Comparison of ENCODE assay signal across 8 cellular contexts in the genomic region with DNA sequence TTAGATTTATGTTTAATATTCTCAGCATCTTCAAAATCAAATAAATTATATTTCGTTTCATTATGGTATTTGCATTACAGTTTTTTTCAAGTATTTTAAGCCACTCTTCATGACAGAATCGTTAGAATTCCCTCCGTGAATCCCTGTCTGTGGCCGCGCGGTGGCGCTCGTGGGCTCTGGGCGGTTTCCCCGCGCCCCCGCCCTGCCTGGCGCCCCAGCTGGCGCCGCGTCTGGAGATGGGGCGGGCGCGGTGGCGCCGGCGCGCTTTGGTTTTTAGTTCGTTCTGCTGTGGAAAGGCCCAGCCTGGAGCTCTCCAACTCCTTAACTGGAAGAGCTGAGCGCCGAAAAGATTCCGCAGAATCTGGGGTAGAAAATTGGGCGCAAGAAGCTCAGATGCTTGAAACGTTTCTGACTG. TPM values are rescaled to one million over a fixed set of nuclear protein-coding genes. Genes with fewer than 3 reads are reported as not detected.
DNase-seq lines count a peak whose midpoint lies in the region; ATAC-seq, FAIRE-seq and TF ChIP-seq lines count a peak whose summit lies in the region.

No MANE protein-coding gene starts in this region.

- no peak for TF ChIP-seq EP300 in upper lobe of left lung (IDR thresholded peaks at IDR 0.05)

- no peak overlapping the region for H2AFZ ChIP-seq in endothelial cell of umbilical vein (ENCODE audit: low read depth, low read length)

- H3K27me3 ChIP-seq in endothelial cell of umbilical vein (ENCODE audit: control insufficient read depth in 2 of 2, insufficient read depth in 2 of 2, low read length in 2 of 2) (no peaks in the 10 kb centered on the region), upper lobe of left lung (no peaks in the 10 kb centered on the region)

- H3K79me2 ChIP-seq in endothelial cell of umbilical vein (ENCODE audit: control insufficient read depth, insufficient read depth, low read length) = no peaks in the 10 kb centered on the region

- no peaks in the 10 kb centered on the region for H3K9me1 ChIP-seq in endothelial cell of umbilical vein (replicated peaks; ENCODE audit: control insufficient read depth, extremely low read depth, insufficient read depth, low read length)

- H3K4me1 ChIP-seq in endothelial cell of umbilical vein (ENCODE audit: control insufficient read depth, extremely low read depth, insufficient read depth, low read length) (no peaks in the 10 kb centered on the region), upper lobe of left lung (peaks cover 0 to 9% (median 2%) of the 10 kb centered on the region in 4 donors)

- peak; percentile 64 to 88 for TF ChIP-seq CTCF in endothelial cell of umbilical vein (IDR thresholded peaks at IDR 0.05; ENCODE audit: extremely low read depth in 1 of 2, insufficient read depth in 1 of 2, low read depth in 1 of 2, low read length in 2 of 2)
- TF ChIP-seq CTCF in upper lobe of left lung (IDR thresholded peaks at IDR 0.05) = peak; percentile 51 to 76 (median 56)

- CTCF ChIA-PET in endothelial cell of umbilical vein (lab: Charles Lee) = interaction anchor here (0.9 to 1.5 kb wide), 6 partner anchors 8 to 154 kb away, joined by 3 to 6 read pairs (median 4); no protein-coding TSS in a partner anchor

- dilution Hi-C loops in endothelial cell of umbilical vein (cut with MboI; ENCODE audit: extremely low pct_ligation_motif_present, low sequenced_read_pairs) = no loop called here

- peak overlapping the region; percentile 55 for H3K4me2 ChIP-seq in endothelial cell of umbilical vein (ENCODE audit: insufficient read depth, low read length)

- no TSS peak for BruUV-seq in endothelial cell of umbilical vein (replicated peaks; lab: Mats Ljungman, UMichigan)

- 43 to 45% methylated on average over 17 to 29 of the region's 29 CpGs for WGBS in upper lobe of left lung, 2 donors

- H3K36me3 ChIP-seq in endothelial cell of umbilical vein (ENCODE audit: control insufficient read depth in 2 of 2, extremely low read depth in 1 of 2, insufficient read depth in 2 of 2, low read length in 2 of 2) (peaks cover 7 to 13% of the 10 kb centered on the region in 2 experiments), upper lobe of left lung (peaks cover 0 to 46% (median 33%) of the 10 kb centered on the region in 4 donors)

- no peaks in the 10 kb centered on the region for H3K9me3 ChIP-seq in endothelial cell of umbilical vein (replicated peaks; ENCODE audit: control insufficient read depth, insufficient read depth, low read length)
- no peaks in the 10 kb centered on the region for H3K9me3 ChIP-seq in upper lobe of left lung

- FAIRE-seq in endothelial cell of umbilical vein (lab: Jason Lieb, UNC) = peak; percentile 52

- no peak for TF ChIP-seq POLR2A in endothelial cell of umbilical vein (IDR thresholded peaks at IDR 0.05; ENCODE audit: low read depth, low read length)
- no peak for TF ChIP-seq POLR2A in upper lobe of left lung (IDR thresholded peaks at IDR 0.05)

- no peak overlapping the region for H3K4me3 ChIP-seq in endothelial cell of umbilical vein (replicated peaks in 1 of 3; ENCODE audit: insufficient read depth in 1 of 3, low read depth in 1 of 3, low read length in 3 of 3)
- peak overlapping the region in 3 of 4 donors; percentile 0 to 34 (median 22) for H3K4me3 ChIP-seq in upper lobe of left lung

- H3K27ac ChIP-seq in endothelial cell of umbilical vein (ENCODE audit: insufficient read depth, low read depth, low read length) = no peak overlapping the region
- peak overlapping the region in 1 of 4 donors; percentile 21 for H3K27ac ChIP-seq in upper lobe of left lung

- no peak overlapping the region for H3K9ac ChIP-seq in endothelial cell of umbilical vein (replicated peaks; ENCODE audit: extremely low read depth, insufficient read depth, low read length)

- intact Hi-C loops in Right ventricle myocardium inferior (cut with DNase I) = no loop called here
- intact Hi-C loops in cardiac septum (cut with DNase I) = no loop called here
- intact Hi-C loops in endothelial cell of umbilical vein (cut with micrococcal nuclease) = no loop called here

- POLR2A ChIA-PET in endothelial cell of umbilical vein (lab: Charles Lee) = interaction anchor here (0.6 kb wide), 1 partner anchor 26 kb away, joined by 4 read pairs; the partner anchor contains the start of gene PRMT2

- peak; percentile 85 for DNase-seq in Right ventricle myocardium inferior (ENCODE audit: missing footprints)
- DNase-seq in cardiac septum (ENCODE audit: low spot score) = no peak
- peak; percentile 53 for DNase-seq in activated CD4-positive, alpha-beta T cell treated with anti-CD3 and anti-CD28 coated beads, Interleukin-2, amount 50 U/mL, for 1 hour
- peak; percentile 32 for DNase-seq in endothelial cell of umbilical vein (ENCODE audit: low read depth, low spot score)
- DNase-seq in midbrain (lab: John Stamatoyannopoulos, UW) = peak; percentile 77
- DNase-seq in upper lobe of left lung = peak; percentile 55 to 95
- no peak for DNase-seq in NCI-H524 (lab: John Stamatoyannopoulos, UW)

- peak; percentile 82 for ATAC-seq in Right ventricle myocardium inferior
- peak; percentile 75 to 88 for ATAC-seq in upper lobe of left lung (ENCODE audit: low FRiP score in 2 of 2)
- no peak for ATAC-seq in HG02885 (IDR thresholded peaks at IDR 0.05; ENCODE audit: poor library complexity, unreplicated experiment)

- H4K20me1 ChIP-seq in endothelial cell of umbilical vein (replicated peaks; ENCODE audit: control insufficient read depth, extremely low read depth, insufficient read depth, low read length) = no peaks in the 10 kb centered on the region

TF ChIP-seq in endothelial cell of umbilical vein, 7 proteins besides CTCF, POLR2A, EP300 and RAD21:
- TF ChIP-seq FOS (IDR thresholded peaks at IDR 0.05; ENCODE audit: borderline replicate concordance, insufficient read depth, low read length) (no peak), POLR2AphosphoS5 (IDR thresholded peaks at IDR 0.05; ENCODE audit: insufficient read depth, low read depth, low read length) (no peak), GATA2 (IDR thresholded peaks at IDR 0.05; ENCODE audit: insufficient read depth, insufficient read length, low read depth, low read length) (no peak), MYC (IDR thresholded peaks at IDR 0.05; ENCODE audit: low read depth, low read length) (no peak), MAX (IDR thresholded peaks at IDR 0.05; ENCODE audit: insufficient read depth, insufficient read length) (no peak), EZH2 (IDR thresholded peaks at IDR 0.05; ENCODE audit: borderline replicate concordance, low read depth, low read length, severe bottlenecking) (no peak), JUN (IDR thresholded peaks at IDR 0.05; ENCODE audit: borderline replicate concordance, insufficient read depth, insufficient read length, low read depth) (no peak)

RNA-seq across cellular contexts. Expression of gene PRMT2, which starts 25.7 kb away (rescaled TPM):
- 57.8 TPM for total RNA-seq in Right ventricle myocardium inferior
- 76.5 TPM for total RNA-seq in cardiac septum
- total RNA-seq in endothelial cell of umbilical vein = 107 and 125 TPM in 2 replicates
- 177 and 193 TPM in 2 replicates for polyA plus RNA-seq in endothelial cell of umbilical vein
- polyA plus RNA-seq in endothelial cell of umbilical vein (2011; cell fraction: cytosol; rRNA removed) = 208 and 210 TPM in 2 replicates
- 230 and 239 TPM in 2 replicates for polyA plus RNA-seq in endothelial cell of umbilical vein (2011; cell fraction: nucleus; rRNA removed)
- polyA plus RNA-seq in endothelial cell of umbilical vein (2012) = 124 and 135 TPM in 2 replicates
- 156 and 171 TPM in 2 replicates for polyA minus RNA-seq in endothelial cell of umbilical vein
- 19.5 TPM for polyA minus RNA-seq in endothelial cell of umbilical vein (2011; cell fraction: cytosol; rRNA and poly(A)+ RNA removed)
- polyA minus RNA-seq in endothelial cell of umbilical vein (2011; cell fraction: nucleus; rRNA and poly(A)+ RNA removed) = 65.3 and 77.5 TPM in 2 replicates
- 100 to 1,000 TPM in 5 of 6 donors, 10 to 100 TPM in 1; 91.6 to 152 (median 115) TPM for total RNA-seq in upper lobe of left lung

RNA-seq across cellular contexts. Expression of gene S100B, which starts 56.3 kb away (rescaled TPM):
- total RNA-seq in Right ventricle myocardium inferior = 8.3 TPM
- 0.62 TPM for total RNA-seq in cardiac septum
- not detected in 2 replicates for total RNA-seq in endothelial cell of umbilical vein
- not detected in 2 replicates for polyA plus RNA-seq in endothelial cell of umbilical vein
- polyA plus RNA-seq in endothelial cell of umbilical vein (2011; cell fraction: cytosol; rRNA removed) = not detected in 2 replicates
- not detected in 2 replicates for polyA plus RNA-seq in endothelial cell of umbilical vein (2011; cell fraction: nucleus; rRNA removed)
- polyA plus RNA-seq in endothelial cell of umbilical vein (2012) = not detected in 2 replicates
- not detected in 2 replicates for polyA minus RNA-seq in endothelial cell of umbilical vein
- not detected for polyA minus RNA-seq in endothelial cell of umbilical vein (2011; cell fraction: cytosol; rRNA and poly(A)+ RNA removed)
- polyA minus RNA-seq in endothelial cell of umbilical vein (2011; cell fraction: nucleus; rRNA and poly(A)+ RNA removed) = not detected in 2 replicates
- total RNA-seq in upper lobe of left lung = 1 to 10 TPM in 4 of 6 donors, not detected in 2; 1.8 to 4.5 (median 2.7) TPM

Comparison
In these comparisons a context has a peak if more than half of its experiments do, and no peak if none do; other contexts are left out.
1. DNase-seq: peak in Right ventricle myocardium inferior (single experiment), activated CD4-positive, alpha-beta T cell treated with anti-CD3 and anti-CD28 coated beads, Interleukin-2, amount 50 U/mL, for 1 hour (single experiment), endothelial cell of umbilical vein (single experiment), midbrain (single experiment) and upper lobe of left lung (2 of 2); none in cardiac septum (single experiment) and NCI-H524 (0 of 2).
2. H3K4me3 ChIP-seq: peak in upper lobe of left lung (3 of 4); none in endothelial cell of umbilical vein (0 of 3).